8 cellular contexts compared by ENCODE assay signal in the genomic region with DNA sequence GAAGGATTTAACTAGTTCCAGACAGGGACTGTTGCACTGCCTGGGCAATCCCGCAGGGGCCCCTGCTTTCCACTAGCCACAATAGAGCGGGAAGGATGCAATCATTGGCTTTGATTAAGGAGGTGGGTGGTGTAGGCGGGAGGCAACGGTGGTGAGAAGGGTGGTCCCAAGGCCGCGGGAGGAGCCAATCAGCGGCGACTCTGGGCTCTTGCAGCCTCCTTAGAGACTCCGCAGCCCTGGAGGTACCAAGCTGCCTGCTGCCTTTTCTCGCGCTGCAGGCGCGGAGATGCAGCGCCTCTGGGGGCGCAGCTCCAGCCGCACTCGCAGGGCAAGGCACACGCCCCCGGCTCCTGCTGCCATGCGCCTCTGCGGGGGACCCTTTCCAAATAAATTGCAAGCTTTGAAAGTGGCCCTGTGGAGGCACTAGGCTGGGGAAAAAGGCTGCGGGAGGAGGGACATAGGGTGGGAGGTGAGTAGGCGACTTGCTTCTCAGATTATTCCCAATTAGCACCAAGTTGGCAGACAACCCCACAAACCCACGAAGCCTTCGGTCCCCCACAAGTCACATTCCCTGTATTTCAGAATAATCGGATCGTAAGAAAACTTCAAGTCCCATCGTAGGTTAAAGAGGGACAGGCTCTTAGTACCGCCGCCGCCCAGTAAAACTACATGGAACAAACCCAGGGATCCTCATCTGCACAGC. TPM values are rescaled to one million over a fixed set of nuclear protein-coding genes. Genes with fewer than 3 reads are reported as not detected.
A peak's percentile ranks its signal among the peaks of the same experiment; 100 is the strongest.
DNase-seq lines count a peak whose midpoint lies in the region; ATAC-seq and TF ChIP-seq lines count a peak whose summit lies in the region.

No MANE protein-coding gene starts in this region.

- no peak overlapping the region for H3K27ac Mint-ChIP-seq in CD14-positive monocyte

- peaks cover 0 to 12% (median 11%) of the 10 kb centered on the region in 7 donors for H3K9me3 Mint-ChIP-seq in CD14-positive monocyte

- peak overlapping the region; percentile 84 for H3K27ac ChIP-seq in caudate nucleus (ENCODE audit: low read depth, low read length)
- no peak overlapping the region for H3K27ac ChIP-seq in osteoblast (ENCODE audit: low read depth, low read length)

- H3K36me3 Mint-ChIP-seq in CD14-positive monocyte, result peaks cover 0 to 5% of the 10 kb centered on the region in 2 donors

- no peaks in the 10 kb centered on the region for H3K36me3 ChIP-seq in osteoblast (ENCODE audit: insufficient read depth, low read length)
- no peaks in the 10 kb centered on the region for H3K36me3 ChIP-seq in mucosa of descending colon (ENCODE audit: low read depth)

- no peaks in the 10 kb centered on the region for H3K9me3 ChIP-seq in osteoblast (ENCODE audit: low read depth, low read length)
- no peaks in the 10 kb centered on the region for H3K9me3 ChIP-seq in mucosa of descending colon

- no peak overlapping the region for H3K4me3 ChIP-seq in osteoblast (ENCODE audit: insufficient read depth, low read length)
- H3K4me3 ChIP-seq in mucosa of descending colon, result no peak overlapping the region

- H3K4me1 ChIP-seq in osteoblast (ENCODE audit: insufficient read depth, low read length) (no peaks in the 10 kb centered on the region), mucosa of descending colon (ENCODE audit: low read depth) (peaks cover 3% of the 10 kb centered on the region)

- no peaks in the 10 kb centered on the region for H3K79me2 ChIP-seq in osteoblast (ENCODE audit: insufficient read depth, low read length)

- intact Hi-C loops in CD14-positive monocyte (cut with micrococcal nuclease), result no loop called here
- intact Hi-C loops in mucosa of descending colon (cut with DNase I, micrococcal nuclease), result no loop called here

- DNase-seq in GM19238 (ENCODE audit: insufficient read length, low spot score) (peak; percentile 18), NCI-H2107 treated with DMSO at 0.1 percent for 48 hours (lab: John Stamatoyannopoulos, UW; ENCODE audit: unreplicated experiment) (peak; percentile 39), caudate nucleus (lab: John Stamatoyannopoulos, UW) (peak in 39 of 61 donors; percentile 14 to 75 (median 54)), osteoblast (ENCODE audit: insufficient read length, low spot score, missing footprints) (peak; percentile 45), CD14-positive monocyte (ENCODE audit: low spot score) (no peak), mucosa of descending colon (no peak)

- no peak overlapping the region for H2AFZ ChIP-seq in osteoblast (ENCODE audit: low read length)

- H4K20me1 ChIP-seq in osteoblast (ENCODE audit: insufficient read depth, low read length), result no peaks in the 10 kb centered on the region

- TF ChIP-seq CTCF in osteoblast (IDR thresholded peaks at IDR 0.05; ENCODE audit: extremely low read depth, low read depth, low read length), result no peak
- no peak for TF ChIP-seq CTCF in CD14-positive monocyte (IDR thresholded peaks at IDR 0.05)
- no peak for TF ChIP-seq CTCF in mucosa of descending colon (IDR thresholded peaks at IDR 0.05)

- H3K4me2 ChIP-seq in osteoblast (ENCODE audit: insufficient read depth, low read length), result no peak overlapping the region

- peaks cover 39% of the 10 kb centered on the region for H3K27me3 ChIP-seq in osteoblast (ENCODE audit: insufficient read depth, low read length)

- peak overlapping the region in 1 of 2 donors; percentile 79 for H3K4me3 Mint-ChIP-seq in CD14-positive monocyte

- no peak for ATAC-seq in activated CD4-positive, CD25-positive, alpha-beta regulatory T cell treated with anti-CD3 and anti-CD28 coated beads, Interleukin-2, amount 50 U/mL, for 24 hours
- ATAC-seq in GM21423 (IDR thresholded peaks at IDR 0.05; ENCODE audit: unreplicated experiment) (no peak), mucosa of descending colon (no peak)

- peaks cover 17% of the 10 kb centered on the region for H3K4me1 Mint-ChIP-seq in CD14-positive monocyte

- peaks cover 7 to 49% (median 44%) of the 10 kb centered on the region in 3 donors for H3K27me3 Mint-ChIP-seq in CD14-positive monocyte (ENCODE audit: low read depth in 3 of 3)

RNA-seq across cellular contexts. Expression of gene KCNA1, which starts 0.9 kb away (rescaled TPM):
- under 0.01 TPM in 1 of 2 replicates, not detected in the other for total RNA-seq in osteoblast
- not detected for polyA plus RNA-seq in CD14-positive monocyte
- 1 to 10 TPM in 1 of 3 donors, under 1 TPM in 1, not detected in 1; 0.05 to 6.7 TPM for total RNA-seq in mucosa of descending colon

Comparison
In these comparisons a context has a peak if more than half of its experiments do, and no peak if none do; other contexts are left out.
1. DNase-seq: peak in GM19238 (single experiment), NCI-H2107 treated with DMSO at 0.1 percent for 48 hours (single experiment), caudate nucleus (39 of 61) and osteoblast (single experiment); none in CD14-positive monocyte (single experiment) and mucosa of descending colon (0 of 3).